In genomic region chr2:27042159-27042661, GRCh38 we compare ENCODE assay signal across 1 cellular context.
TF ChIP-seq lines count a peak whose summit lies in the region.

No MANE protein-coding gene starts in this region.

TF ChIP-seq in HepG2, 621 proteins besides CTCF, POLR2A, EP300 and RAD21 (continued from another document):
- no peak for TF ChIP-seq SAFB2 (CRISPR knock-in tag; IDR thresholded peaks at IDR 0.05; ENCODE audit: borderline replicate concordance, low read depth)
- TF ChIP-seq ATF5 (CRISPR knock-in tag; IDR thresholded peaks at IDR 0.05; ENCODE audit: low read depth) = no peak
- no peak for TF ChIP-seq ZNF841 (CRISPR knock-in tag; IDR thresholded peaks at IDR 0.05; ENCODE audit: borderline replicate concordance)
- no peak for TF ChIP-seq ZNF772 (CRISPR knock-in tag; IDR thresholded peaks at IDR 0.05)
- no peak for TF ChIP-seq HIVEP1 (CRISPR knock-in tag; IDR thresholded peaks at IDR 0.05)
- no peak for TF ChIP-seq PPARG (CRISPR knock-in tag; conservative IDR thresholded peaks at IDR 0.05)
- no peak for TF ChIP-seq ZIK1 (CRISPR knock-in tag; IDR thresholded peaks at IDR 0.05; ENCODE audit: borderline replicate concordance, low read depth)
- peak; percentile 67 for TF ChIP-seq POLR2AphosphoS5 (IDR thresholded peaks at IDR 0.05; ENCODE audit: low read depth, low read length)
- no peak for TF ChIP-seq TBX2 (CRISPR knock-in tag; IDR thresholded peaks at IDR 0.05; ENCODE audit: borderline replicate concordance)
- TF ChIP-seq LCORL (IDR thresholded peaks at IDR 0.05) = peak; percentile 63; the same call in 1 of the 2 replicates
- TF ChIP-seq LCORL (CRISPR knock-in tag; IDR thresholded peaks at IDR 0.05) = no peak
- no peak for TF ChIP-seq SIX4 (CRISPR knock-in tag; IDR thresholded peaks at IDR 0.05)
- peak; percentile 87 for TF ChIP-seq RBM22 (optimal IDR thresholded peaks at IDR 0.05; ENCODE audit: low read length)
- TF ChIP-seq, protein P1, sequence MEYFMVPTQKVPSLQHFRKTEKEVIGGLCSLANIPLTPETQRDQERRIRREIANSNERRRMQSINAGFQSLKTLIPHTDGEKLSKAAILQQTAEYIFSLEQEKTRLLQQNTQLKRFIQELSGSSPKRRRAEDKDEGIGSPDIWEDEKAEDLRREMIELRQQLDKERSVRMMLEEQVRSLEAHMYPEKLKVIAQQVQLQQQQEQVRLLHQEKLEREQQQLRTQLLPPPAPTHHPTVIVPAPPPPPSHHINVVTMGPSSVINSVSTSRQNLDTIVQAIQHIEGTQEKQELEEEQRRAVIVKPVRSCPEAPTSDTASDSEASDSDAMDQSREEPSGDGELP (IDR thresholded peaks at IDR 0.05; ENCODE audit: borderline replicate concordance, low read depth) = no peak
- TF ChIP-seq SATB2 (CRISPR knock-in tag; IDR thresholded peaks at IDR 0.05) = no peak
- no peak for TF ChIP-seq RARG (CRISPR knock-in tag; IDR thresholded peaks at IDR 0.05; ENCODE audit: low read depth)
- peak; percentile 20 for TF ChIP-seq POLR2AphosphoS2 (IDR thresholded peaks at IDR 0.05; ENCODE audit: low read depth, low read length)
- TF ChIP-seq ZMYM3 (CRISPR knock-in tag; IDR thresholded peaks at IDR 0.05) = no peak
- no peak for TF ChIP-seq FOSL1 (CRISPR knock-in tag; IDR thresholded peaks at IDR 0.05; ENCODE audit: borderline replicate concordance)
- no peak for TF ChIP-seq ZNF678 (CRISPR knock-in tag; IDR thresholded peaks at IDR 0.05)
- TF ChIP-seq SMAD1 (CRISPR knock-in tag; IDR thresholded peaks at IDR 0.05; ENCODE audit: borderline replicate concordance, low read depth) = no peak
- no peak for TF ChIP-seq HMG20A (CRISPR knock-in tag; IDR thresholded peaks at IDR 0.05; ENCODE audit: borderline replicate concordance)
- no peak for TF ChIP-seq ZNF850 (CRISPR knock-in tag; conservative IDR thresholded peaks at IDR 0.05)
- no peak for TF ChIP-seq ZNF121 (CRISPR knock-in tag; IDR thresholded peaks at IDR 0.05)
- TF ChIP-seq HMG20B (CRISPR knock-in tag; conservative IDR thresholded peaks at IDR 0.05) = no peak
- TF ChIP-seq, protein P2, sequence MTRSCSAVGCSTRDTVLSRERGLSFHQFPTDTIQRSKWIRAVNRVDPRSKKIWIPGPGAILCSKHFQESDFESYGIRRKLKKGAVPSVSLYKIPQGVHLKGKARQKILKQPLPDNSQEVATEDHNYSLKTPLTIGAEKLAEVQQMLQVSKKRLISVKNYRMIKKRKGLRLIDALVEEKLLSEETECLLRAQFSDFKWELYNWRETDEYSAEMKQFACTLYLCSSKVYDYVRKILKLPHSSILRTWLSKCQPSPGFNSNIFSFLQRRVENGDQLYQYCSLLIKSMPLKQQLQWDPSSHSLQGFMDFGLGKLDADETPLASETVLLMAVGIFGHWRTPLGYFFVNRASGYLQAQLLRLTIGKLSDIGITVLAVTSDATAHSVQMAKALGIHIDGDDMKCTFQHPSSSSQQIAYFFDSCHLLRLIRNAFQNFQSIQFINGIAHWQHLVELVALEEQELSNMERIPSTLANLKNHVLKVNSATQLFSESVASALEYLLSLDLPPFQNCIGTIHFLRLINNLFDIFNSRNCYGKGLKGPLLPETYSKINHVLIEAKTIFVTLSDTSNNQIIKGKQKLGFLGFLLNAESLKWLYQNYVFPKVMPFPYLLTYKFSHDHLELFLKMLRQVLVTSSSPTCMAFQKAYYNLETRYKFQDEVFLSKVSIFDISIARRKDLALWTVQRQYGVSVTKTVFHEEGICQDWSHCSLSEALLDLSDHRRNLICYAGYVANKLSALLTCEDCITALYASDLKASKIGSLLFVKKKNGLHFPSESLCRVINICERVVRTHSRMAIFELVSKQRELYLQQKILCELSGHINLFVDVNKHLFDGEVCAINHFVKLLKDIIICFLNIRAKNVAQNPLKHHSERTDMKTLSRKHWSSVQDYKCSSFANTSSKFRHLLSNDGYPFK (CRISPR knock-in tag; IDR thresholded peaks at IDR 0.05; ENCODE audit: borderline replicate concordance) = no peak
- TF ChIP-seq, protein P3, sequence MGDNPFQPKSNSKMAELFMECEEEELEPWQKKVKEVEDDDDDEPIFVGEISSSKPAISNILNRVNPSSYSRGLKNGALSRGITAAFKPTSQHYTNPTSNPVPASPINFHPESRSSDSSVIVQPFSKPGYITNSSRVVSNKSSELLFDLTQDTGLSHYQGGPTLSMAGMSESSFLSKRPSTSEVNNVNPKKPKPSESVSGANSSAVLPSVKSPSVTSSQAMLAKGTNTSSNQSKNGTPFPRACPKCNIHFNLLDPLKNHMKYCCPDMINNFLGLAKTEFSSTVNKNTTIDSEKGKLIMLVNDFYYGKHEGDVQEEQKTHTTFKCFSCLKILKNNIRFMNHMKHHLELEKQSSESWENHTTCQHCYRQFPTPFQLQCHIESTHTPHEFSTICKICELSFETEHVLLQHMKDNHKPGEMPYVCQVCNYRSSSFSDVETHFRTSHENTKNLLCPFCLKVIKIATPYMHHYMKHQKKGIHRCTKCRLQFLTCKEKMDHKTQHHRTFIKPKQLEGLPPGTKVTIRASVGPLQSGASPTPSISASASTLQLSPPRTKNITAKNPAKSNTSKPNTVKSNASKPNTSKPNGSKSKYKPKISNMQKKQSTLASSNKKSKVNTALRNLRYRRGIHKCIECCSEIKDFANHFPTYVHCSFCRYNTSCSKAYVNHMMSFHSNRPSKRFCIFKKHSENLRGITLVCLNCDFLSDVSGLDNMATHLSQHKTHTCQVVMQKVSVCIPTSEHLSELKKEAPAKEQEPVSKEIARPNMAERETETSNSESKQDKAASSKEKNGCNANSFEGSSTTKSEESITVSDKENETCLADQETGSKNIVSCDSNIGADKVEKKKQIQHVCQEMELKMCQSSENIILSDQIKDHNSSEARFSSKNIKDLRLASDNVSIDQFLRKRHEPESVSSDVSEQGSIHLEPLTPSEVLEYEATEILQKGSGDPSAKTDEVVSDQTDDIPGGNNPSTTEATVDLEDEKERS (CRISPR knock-in tag; IDR thresholded peaks at IDR 0.05) = no peak
- TF ChIP-seq ZFAT (CRISPR knock-in tag; conservative IDR thresholded peaks at IDR 0.05) = no peak
- no peak for TF ChIP-seq TRIM24 (CRISPR knock-in tag; IDR thresholded peaks at IDR 0.05)
- no peak for TF ChIP-seq JDP2 (CRISPR knock-in tag; IDR thresholded peaks at IDR 0.05; ENCODE audit: borderline replicate concordance)
- no peak for TF ChIP-seq ZNF614 (CRISPR knock-in tag; IDR thresholded peaks at IDR 0.05; ENCODE audit: borderline replicate concordance)
- TF ChIP-seq ZNF883 (CRISPR knock-in tag; IDR thresholded peaks at IDR 0.05; ENCODE audit: not compliant biosample characterization) = no peak
- TF ChIP-seq RBFOX2 (IDR thresholded peaks at IDR 0.05; ENCODE audit: low read depth, low read length) = peak; percentile 36; the same call in 1 of the 2 replicates
- TF ChIP-seq MIER3 (CRISPR knock-in tag; IDR thresholded peaks at IDR 0.05; ENCODE audit: borderline replicate concordance) = no peak
- no peak for TF ChIP-seq GTF2F1 (IDR thresholded peaks at IDR 0.05; ENCODE audit: low read length)
- TF ChIP-seq NFIB (CRISPR knock-in tag; IDR thresholded peaks at IDR 0.05; ENCODE audit: borderline replicate concordance) = 0 out of 2 replicates have a peak, but pooled peaks have one; percentile 24
- no peak for TF ChIP-seq RFXANK (CRISPR knock-in tag; IDR thresholded peaks at IDR 0.05)
- TF ChIP-seq DNMT3B (CRISPR knock-in tag; conservative IDR thresholded peaks at IDR 0.05) = no peak
- TF ChIP-seq AKAP8 (CRISPR knock-in tag; IDR thresholded peaks at IDR 0.05) = 0 out of 2 replicates have a peak, but pooled peaks have one; percentile 37
